ENCODE assay signal across 29 cellular contexts in genomic region chr16:4558026-4558425, GRCh38. TPM values are rescaled to one million over a fixed set of nuclear protein-coding genes. Genes with fewer than 3 reads are reported as not detected.
"Had no signal": no experiment of that assay in that cellular context is flagged by ENCODE, and none has a peak within 500 bp of the region (broad histone marks: within the 10 kb centered on the region; RNA-seq: fewer than 3 reads in every experiment).

No MANE protein-coding gene starts in this region.

- H3K27ac ChIP-seq: colonic mucosa, epithelial cell of prostate, foreskin keratinocyte, gastroesophageal sphincter, heart left ventricle, hepatocyte, left lung, neutrophil, pancreas, right lobe of liver, stomach, testis, tibial artery, upper lobe of left lung had no signal

- H2AFZ ChIP-seq: hepatocyte had no signal

- ATAC-seq: esophagus mucosa; foreskin keratinocyte; gastroesophageal sphincter; heart left ventricle; left lung; naive thymus-derived CD8-positive, alpha-beta T cell; pancreas had no signal

- H3K4me3 ChIP-seq: colonic mucosa, gastroesophageal sphincter, heart left ventricle, hepatocyte, left lung, pancreas, right lobe of liver, smooth muscle cell, stomach, testis, tibial artery, upper lobe of left lung had no signal

- DNase-seq: colonic mucosa; effector CD8-positive, alpha-beta T cell; endodermal cell; foreskin keratinocyte; heart left ventricle; kidney; left lung; naive thymus-derived CD8-positive, alpha-beta T cell; right lobe of liver; stimulated activated CD4-positive, alpha-beta T cell treated with anti-CD3 and anti-CD28 coated beads, Interleukin-12 subunit alpha, Interleukin-12 subunit beta, amount 100 ng/mL, for 4 hours; stimulated activated CD4-positive, alpha-beta T cell treated with anti-CD3 and anti-CD28 coated beads, Interleukin-1b, Interleukin-23, amount 100 ng/mL, for 48 hours; stimulated activated CD4-positive, alpha-beta T cell treated with anti-CD3 and anti-CD28 coated beads, Interleukin-4, amount 100 ng/mL, for 1 hour; stimulated activated CD8-positive, alpha-beta memory T cell treated with anti-CD3 and anti-CD28 coated beads, Interleukin-4, amount 100 ng/mL, for 48 hours; stimulated activated naive CD4-positive, alpha-beta T cell treated with Interleukin-2 at 50 U/mL for 16 hours; stomach; testis; tibial artery; upper lobe of left lung had no signal

- H3K27me3 ChIP-seq: colonic mucosa, heart left ventricle, hepatocyte, left lung, neutrophil, pancreas, right lobe of liver, testis, upper lobe of left lung had no signal

- H3K9me3 ChIP-seq: colonic mucosa, gastroesophageal sphincter, heart left ventricle, left lung, neutrophil, pancreas, right lobe of liver, stomach, testis, tibial artery, upper lobe of left lung had no signal

- FAIRE-seq: kidney, pancreas, urothelium cell line had no signal

- H3K4me1 ChIP-seq: colonic mucosa, foreskin keratinocyte, heart left ventricle, left lung, pancreas, right lobe of liver, stomach, testis, tibial artery, upper lobe of left lung had no signal

- H3K36me3 ChIP-seq: colonic mucosa, gastroesophageal sphincter, heart left ventricle, left lung, neutrophil, pancreas, right lobe of liver, stomach, tibial artery, upper lobe of left lung had no signal

- H3K79me2 ChIP-seq: hepatocyte had no signal

- H3K4me2 ChIP-seq: hepatocyte, smooth muscle cell had no signal

RNA-seq across cellular contexts. Expression of gene C16orf96, which starts 1.9 kb away (rescaled TPM):
- total RNA-seq: foreskin keratinocyte, lung microvascular endothelial cell, pulmonary artery endothelial cell had no signal
- polyA plus RNA-seq: fibroblast of lung, foreskin keratinocyte, hepatocyte, smooth muscle cell, stomach had no signal
